8 cellular contexts compared by ENCODE assay signal in the genomic region with DNA sequence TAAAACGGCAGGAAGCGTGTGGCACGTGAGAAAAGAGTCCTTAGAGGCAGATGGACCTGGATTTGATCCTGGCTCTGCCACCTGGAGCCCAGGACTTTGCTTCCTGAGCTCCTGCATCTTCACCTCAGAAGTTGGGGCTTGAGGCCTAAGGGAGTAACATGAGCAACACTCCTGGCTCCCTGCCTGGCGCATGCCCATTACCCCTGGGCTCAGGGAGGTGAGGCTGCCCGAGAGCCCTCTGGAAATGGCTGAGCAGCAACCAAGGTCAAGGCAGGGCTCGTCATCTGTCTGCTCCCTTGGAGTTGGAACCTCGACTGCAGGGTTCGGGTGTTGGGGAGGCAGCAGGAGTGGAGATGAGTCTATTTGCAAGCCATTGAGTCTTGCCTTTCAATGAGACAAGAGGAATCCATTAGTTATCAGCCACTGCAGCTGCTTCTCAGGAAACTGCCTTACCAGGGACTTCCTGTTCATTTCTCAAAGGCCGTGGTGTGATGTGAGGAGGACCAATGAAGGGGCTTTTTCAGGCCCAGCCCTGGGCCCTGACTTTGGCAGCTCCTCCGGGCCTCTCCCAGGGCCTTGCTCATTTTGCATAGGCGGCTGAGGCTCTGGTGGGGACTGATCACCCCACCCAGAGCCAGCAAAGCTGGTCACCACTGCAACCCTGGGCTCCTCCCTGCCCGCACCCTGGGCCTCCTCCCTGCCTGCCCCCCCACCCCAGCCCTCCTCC.
DNase-seq lines count a peak whose midpoint lies in the region; ATAC-seq and TF ChIP-seq lines count a peak whose summit lies in the region.

No MANE protein-coding gene starts in this region.

- H3K9ac ChIP-seq in OCI-LY1 (ENCODE audit: low read length), result peak overlapping the region; percentile 64; the same call in 1 of the 2 replicates

- H3K36me3 ChIP-seq in OCI-LY1 (ENCODE audit: insufficient read depth, low read length), result peaks cover 12% of the 10 kb centered on the region

- ATAC-seq in HG03139 (IDR thresholded peaks at IDR 0.05; ENCODE audit: unreplicated experiment), result peak; percentile 91
- peak; percentile 97 for ATAC-seq in stimulated activated effector memory CD8-positive, alpha-beta T cell treated with anti-CD3 and anti-CD28 coated beads, Interleukin-12 subunit alpha, Interleukin-12 subunit beta, amount 100 ng/mL, for 72 hours

- no peaks in the 10 kb centered on the region for H3K27me3 ChIP-seq in OCI-LY1 (ENCODE audit: insufficient read depth, low read length)

- no peaks in the 10 kb centered on the region for H3K9me3 ChIP-seq in OCI-LY1 (ENCODE audit: low read length)

- H3K4me3 ChIP-seq in OCI-LY1 (ENCODE audit: low read depth, low read length, poor library complexity, severe bottlenecking), result peak overlapping the region; percentile 36

- no peaks in the 10 kb centered on the region for H3K9me3 Mint-ChIP-seq in stimulated activated effector memory CD8-positive, alpha-beta T cell treated with anti-CD3 and anti-CD28 coated beads, Interleukin-12 subunit alpha, Interleukin-12 subunit beta, amount 100 ng/mL, for 72 hours

- peak overlapping the region; percentile 96 for H3K27ac Mint-ChIP-seq in stimulated activated effector memory CD8-positive, alpha-beta T cell treated with anti-CD3 and anti-CD28 coated beads, Interleukin-12 subunit alpha, Interleukin-12 subunit beta, amount 100 ng/mL, for 72 hours

- H4K20me1 ChIP-seq in OCI-LY1 (ENCODE audit: insufficient read depth, low read length), result no peaks in the 10 kb centered on the region

- H3K4me1 ChIP-seq in OCI-LY1 (ENCODE audit: insufficient read depth, low read length, severe bottlenecking), result peaks cover 62% of the 10 kb centered on the region

- no peak for TF ChIP-seq CTCF in OCI-LY1 (IDR thresholded peaks at IDR 0.05; ENCODE audit: low read length)

- DNase-seq in CMK (ENCODE audit: low read depth), result peak; percentile 88
- peak in 32 of 58 donors; percentile 19 to 67 (median 40) for DNase-seq in anterior cingulate cortex (lab: John Stamatoyannopoulos, UW)
- DNase-seq in iPS-NIHi7 (ENCODE audit: extremely low spot score), result peak; percentile 60
- DNase-seq in stimulated activated effector memory CD8-positive, alpha-beta T cell treated with anti-CD3 and anti-CD28 coated beads, Interleukin-12 subunit alpha, Interleukin-12 subunit beta, amount 100 ng/mL, for 72 hours (ENCODE audit: low spot score in 2 of 2), result peak; percentile 45 to 77
- DNase-seq in COR-L47 (lab: John Stamatoyannopoulos, UW), result no peak

- no peaks in the 10 kb centered on the region for H3F3A ChIP-seq in OCI-LY1 (ENCODE audit: insufficient read depth, low read length)

- H3K79me2 ChIP-seq in OCI-LY1 (ENCODE audit: insufficient read depth, low read length), result peaks cover 10% of the 10 kb centered on the region; the same call in 1 of the 2 replicates

- no peaks in the 10 kb centered on the region for H3K9me2 ChIP-seq in OCI-LY1 (ENCODE audit: low read depth, low read length)

- peaks cover 30% of the 10 kb centered on the region for H3K36me3 Mint-ChIP-seq in stimulated activated effector memory CD8-positive, alpha-beta T cell treated with anti-CD3 and anti-CD28 coated beads, Interleukin-12 subunit alpha, Interleukin-12 subunit beta, amount 100 ng/mL, for 72 hours

- peak overlapping the region; percentile 96 for H3K27ac ChIP-seq in OCI-LY1 (ENCODE audit: low read depth, low read length, poor library complexity, severe bottlenecking)

- no peak overlapping the region for H2AFZ ChIP-seq in OCI-LY1 (ENCODE audit: low read length)

- peak; percentile 71 for TF ChIP-seq POLR2A in GM19099 (IDR thresholded peaks at IDR 0.05; ENCODE audit: extremely low read depth, insufficient read length, low read depth)

- peak overlapping the region; percentile 71 for H3K4me2 ChIP-seq in OCI-LY1 (ENCODE audit: low read length)

- H3K4me1 Mint-ChIP-seq in stimulated activated effector memory CD8-positive, alpha-beta T cell treated with anti-CD3 and anti-CD28 coated beads, Interleukin-12 subunit alpha, Interleukin-12 subunit beta, amount 100 ng/mL, for 72 hours, result peaks cover 70% of the 10 kb centered on the region

- peak overlapping the region; percentile 67 for H3K4me3 Mint-ChIP-seq in stimulated activated effector memory CD8-positive, alpha-beta T cell treated with anti-CD3 and anti-CD28 coated beads, Interleukin-12 subunit alpha, Interleukin-12 subunit beta, amount 100 ng/mL, for 72 hours
